Comparison of ENCODE assay signal across 1 cellular context in genomic region chr19:58562126-58563033, GRCh38.
TF ChIP-seq lines count a peak whose summit lies in the region.

No MANE protein-coding gene starts in this region.

TF ChIP-seq in GM12878, 131 proteins besides CTCF, POLR2A, EP300 and RAD21:
- peak; percentile 57 for TF ChIP-seq IKZF1 (conservative IDR thresholded peaks at IDR 0.05)
- no peak for TF ChIP-seq SRF (IDR thresholded peaks at IDR 0.05; ENCODE audit: low read depth in 2 of 2, low read length in 2 of 2)
- TF ChIP-seq PAX5 (IDR thresholded peaks at IDR 0.05; ENCODE audit: borderline replicate concordance, low read depth, low read length) = 0 out of 2 replicates have a peak, but pooled peaks have one; percentile 14
- no peak for TF ChIP-seq CREB1 (IDR thresholded peaks at IDR 0.05; ENCODE audit: low read depth)
- 0 out of 2 replicates have a peak, but pooled peaks have one; percentile 31 for TF ChIP-seq MXI1 (IDR thresholded peaks at IDR 0.05; ENCODE audit: low read depth, low read length)
- TF ChIP-seq HDAC6 (IDR thresholded peaks at IDR 0.05; ENCODE audit: unreplicated experiment) = peak; percentile 98
- TF ChIP-seq BACH1 (IDR thresholded peaks at IDR 0.05; ENCODE audit: borderline replicate concordance) = no peak; the same call in none of the 2 replicates
- TF ChIP-seq KLF5 (IDR thresholded peaks at IDR 0.05; ENCODE audit: partially characterized antibody) = no peak
- peak in 1 of 2 experiments; percentile 26; a peak in 2 of 4 replicates for TF ChIP-seq BHLHE40 (IDR thresholded peaks at IDR 0.05; ENCODE audit: borderline replicate concordance in 1 of 2, low read depth in 2 of 2, low read length in 1 of 2)
- peak; percentile 35; the same call in 1 of the 2 replicates for TF ChIP-seq ZBTB40 (IDR thresholded peaks at IDR 0.05; ENCODE audit: borderline replicate concordance)
- TF ChIP-seq GATAD2B (conservative IDR thresholded peaks at IDR 0.05; ENCODE audit: low read depth) = 0 out of 2 replicates have a peak, but pooled peaks have one; percentile 45
- TF ChIP-seq E2F4 (IDR thresholded peaks at IDR 0.05; ENCODE audit: low read depth, low read length) = no peak
- TF ChIP-seq ZNF687 (IDR thresholded peaks at IDR 0.05) = peak; percentile 80
- TF ChIP-seq DPF2 (IDR thresholded peaks at IDR 0.05) = peak; percentile 77; the same call in 1 of the 2 replicates
- TF ChIP-seq CREM (IDR thresholded peaks at IDR 0.05; ENCODE audit: low read depth) = 0 out of 2 replicates have a peak, but pooled peaks have one; percentile 31
- peak; percentile 51; the same call in 1 of the 2 replicates for TF ChIP-seq POLR2AphosphoS2 (IDR thresholded peaks at IDR 0.05; ENCODE audit: low read depth, low read length)
